9 cellular contexts compared by ENCODE assay signal in genomic region chr15:73704869-73705645, GRCh38. TPM values are rescaled to one million over a fixed set of nuclear protein-coding genes. Genes with fewer than 3 reads are reported as not detected.
DNase-seq lines count a peak whose midpoint lies in the region; ATAC-seq, FAIRE-seq and TF ChIP-seq lines count a peak whose summit lies in the region.
"Had no signal": no experiment of that assay in that cellular context is flagged by ENCODE, and none has a peak within 500 bp of the region (broad histone marks: within the 10 kb centered on the region; RNA-seq: fewer than 3 reads in every experiment).

No MANE protein-coding gene starts in this region.

- H3K27me3 ChIP-seq in bronchial epithelial cell (ENCODE audit: control insufficient read depth, insufficient read depth, low read length) = no peaks in the 10 kb centered on the region
- no peaks in the 10 kb centered on the region for H3K27me3 ChIP-seq in HepG2 (ENCODE audit: control insufficient read depth in 1 of 2, insufficient read depth in 2 of 2, low read length in 2 of 2)
- H3K27me3 ChIP-seq: BLaER1 treated with 17β-estradiol and CSF1 and Interleukin-3, amounts not matched to agents 10 nM and 100 nM had no signal

- H3K36me3 ChIP-seq in bronchial epithelial cell (ENCODE audit: control insufficient read depth, insufficient read depth, low read length) (peaks cover 4% of the 10 kb centered on the region), HepG2 (replicated peaks in 1 of 2; ENCODE audit: control insufficient read depth in 1 of 2, insufficient read depth in 2 of 2, low read length in 2 of 2) (peaks cover 9 to 40% of the 10 kb centered on the region in 2 experiments; a peak in 4 of 5 replicates)

- no peak overlapping the region for H3K4me3 ChIP-seq in WI38 (ENCODE audit: low read depth, low read length)
- H3K4me3 ChIP-seq in bronchial epithelial cell (ENCODE audit: low read depth, low read length) = no peak overlapping the region
- H3K4me3 ChIP-seq in HepG2 (replicated peaks in 1 of 3; ENCODE audit: insufficient read depth in 1 of 3, low read depth in 2 of 3, low read length in 3 of 3) = no peak overlapping the region
- H3K4me3 ChIP-seq: BLaER1 treated with 17β-estradiol and CSF1 and Interleukin-3, amounts not matched to agents 10 nM and 100 nM had no signal

- H3K9me3 ChIP-seq in HepG2 (ENCODE audit: low read length) = no peaks in the 10 kb centered on the region
- H3K9me3 ChIP-seq: BLaER1 treated with 17β-estradiol and CSF1 and Interleukin-3, amounts not matched to agents 10 nM and 100 nM had no signal

- FAIRE-seq in bronchial epithelial cell (lab: Jason Lieb, UNC) (peak; percentile 72), HepG2 (lab: Jason Lieb, UNC) (peak; percentile 15)

- POLR2A ChIA-PET in HepG2 (lab: Yijun Ruan, JAX) = no interaction called here

- ATAC-seq in HepG2 (peak; percentile 79), HG03469 (IDR thresholded peaks at IDR 0.05; ENCODE audit: unreplicated experiment) (no peak)

- H4K20me1 ChIP-seq in HepG2 (ENCODE audit: insufficient read depth, low read length) = peaks cover 8% of the 10 kb centered on the region; the same call in 1 of the 2 replicates

- TF ChIP-seq POLR2A in HepG2 (IDR thresholded peaks at IDR 0.05; ENCODE audit: insufficient read depth in 1 of 2, low read depth in 2 of 2, low read length in 2 of 2) = no peak

- no peak overlapping the region for H2AFZ ChIP-seq in HepG2 (ENCODE audit: low read length)

- CTCF ChIA-PET in HepG2 (lab: Yijun Ruan, JAX; ENCODE audit: low intra/inter-chr PET ratio, low total read pairs) = interaction anchor here (1.3 to 2.3 kb wide), 2 partner anchors 28 to 68 kb away, joined by 4 to 8 read pairs; no protein-coding TSS in a partner anchor

- H3K4me1 ChIP-seq in HepG2 (ENCODE audit: insufficient read depth, low read length) = peaks cover 4% of the 10 kb centered on the region

- intact Hi-C loops in HepG2 (cut with micrococcal nuclease; ENCODE audit: unreplicated experiment) = loop anchor here (1.0 to 5.0 kb wide), 2 partner anchors 28 to 68 kb away; no protein-coding TSS in a partner anchor

- H3K27ac ChIP-seq in HepG2 (ENCODE audit: extremely low read length, insufficient read depth, low read length) = no peak overlapping the region
- H3K27ac ChIP-seq: BLaER1 treated with 17β-estradiol and CSF1 and Interleukin-3, amounts not matched to agents 10 nM and 100 nM had no signal

- TF ChIP-seq CTCF in WI38 (IDR thresholded peaks at IDR 0.05; ENCODE audit: low read depth, low read length) (peak; percentile 63), bronchial epithelial cell (IDR thresholded peaks at IDR 0.05; ENCODE audit: insufficient read depth, low read length, severe bottlenecking) (peak; percentile 92), HepG2 (CRISPR knock-in tag; IDR thresholded peaks at IDR 0.05) (peak; percentile 88)

- H3K79me2 ChIP-seq in HepG2 (ENCODE audit: insufficient read depth, low read length) = no peaks in the 10 kb centered on the region

- TF ChIP-seq RAD21 in HepG2 (CRISPR knock-in tag; IDR thresholded peaks at IDR 0.05) = peak; percentile 75; the same call in 1 of the 2 replicates

- DNase-seq in NCI-H187 (lab: John Stamatoyannopoulos, UW) (peak; percentile 11 to 23), NCI-H187 treated with DMSO at 0.1 percent for 48 hours (lab: John Stamatoyannopoulos, UW) (no peak), NCI-H1092 treated with DMSO at 0.1 percent for 48 hours (lab: John Stamatoyannopoulos, UW) (peak; percentile 5), bronchial epithelial cell (ENCODE audit: low read depth) (peak; percentile 50), HepG2 (ENCODE audit: low spot score) (peak; percentile 47)
- DNase-seq in stimulated activated CD8-positive, alpha-beta memory T cell treated with anti-CD3 and anti-CD28 coated beads, Interleukin-15, amount 100 ng/mL, for 4 hours (ENCODE audit: low read depth in 2 of 2) = peak; percentile 11

- in situ Hi-C loops in HepG2 (cut with HindIII; ENCODE audit: extremely low pct_ligation_motif_present, low pct_unique_long_range_greater_than_20kb) = loop anchor here (10.0 kb wide), 1 partner anchor 400 kb away; no protein-coding TSS in a partner anchor

- no peak overlapping the region for H3K9ac ChIP-seq in HepG2 (ENCODE audit: insufficient read depth, low read depth, low read length)
- H3K9ac ChIP-seq: BLaER1 treated with 17β-estradiol and CSF1 and Interleukin-3, amounts not matched to agents 10 nM and 100 nM had no signal

- TF ChIP-seq EP300 in HepG2 (IDR thresholded peaks at IDR 0.05; ENCODE audit: low read depth in 2 of 2, low read length in 2 of 2) (no peak), HepG2 (CRISPR knock-in tag; IDR thresholded peaks at IDR 0.05; ENCODE audit: borderline replicate concordance) (no peak)

- H3K4me2 ChIP-seq in HepG2 (ENCODE audit: low read depth, low read length) = no peak overlapping the region
- H3K4me2 ChIP-seq: BLaER1 treated with 17β-estradiol and CSF1 and Interleukin-3, amounts not matched to agents 10 nM and 100 nM had no signal

- 74% methylated on average over 11 of the region's 13 CpGs for WGBS in HepG2 (ENCODE audit: low lambda C conversion rate)

- BruUV-seq in HepG2 (replicated peaks; lab: Mats Ljungman, UMichigan) = no TSS peak

RNA-seq across cellular contexts. Expression of gene CD276, which starts 20.9 kb away (rescaled TPM):
- total RNA-seq in bronchial epithelial cell = 14.5 and 21.9 TPM in 2 replicates
- total RNA-seq in HepG2 (2016; rRNA removed; fragmentation: Illumina TruSeq; extraction: Trizol) = 32.4 and 55.2 TPM in 2 replicates
- 16.9 and 18.3 TPM in 2 replicates for total RNA-seq in HepG2 (2016; cell fraction: cytosol; rRNA removed; fragmentation: Illumina TruSeq; extraction: Trizol; ENCODE audit: low read depth)
- 24.4 and 61.0 TPM in 2 replicates for total RNA-seq in HepG2 (2016; cell fraction: insoluble cytoplasmic fraction; rRNA removed; fragmentation: Illumina TruSeq; extraction: Trizol)
- 46.3 and 47.7 TPM in 2 replicates for total RNA-seq in HepG2 (2016; cell fraction: membrane; rRNA removed; fragmentation: Illumina TruSeq; extraction: Trizol)
- 42.6 and 54.3 TPM in 2 replicates for total RNA-seq in HepG2 (2016; cell fraction: nucleus; rRNA removed; fragmentation: Illumina TruSeq; extraction: Trizol)
- 24.6 and 28.0 TPM in 2 replicates for polyA plus RNA-seq in HepG2 (2011; rRNA removed)
- 15.5 and 19.6 TPM in 2 replicates for polyA plus RNA-seq in HepG2 (2011; cell fraction: cytosol; rRNA removed)
- polyA plus RNA-seq in HepG2 (2011; cell fraction: nucleus; rRNA removed) = 50.4 and 51.5 TPM in 2 replicates
- 33.8 and 47.0 TPM in 2 replicates for polyA plus RNA-seq in HepG2 (2012)
- polyA plus RNA-seq in HepG2 (2016; cell fraction: cytosol; fragmentation: Illumina TruSeq; extraction: Trizol; ENCODE audit: low read depth) = 17.0 and 19.2 TPM in 2 replicates
- polyA plus RNA-seq in HepG2 (2016; cell fraction: insoluble cytoplasmic fraction; fragmentation: Illumina TruSeq; extraction: Trizol; ENCODE audit: low read depth) = 38.5 and 39.5 TPM in 2 replicates
- polyA plus RNA-seq in HepG2 (2016; cell fraction: membrane; fragmentation: Illumina TruSeq; extraction: Trizol; ENCODE audit: low read depth) = 40.0 and 45.8 TPM in 2 replicates
- polyA plus RNA-seq in HepG2 (2016; cell fraction: nucleus; fragmentation: Illumina TruSeq; extraction: Trizol; ENCODE audit: insufficient read depth, low read depth) = 118 and 128 TPM in 2 replicates
- polyA minus RNA-seq in HepG2 (2011; rRNA and poly(A)+ RNA removed; ENCODE audit: low replicate concordance) = 41.0 and 52.9 TPM in 2 replicates
- 26.4 and 27.7 TPM in 2 replicates for polyA minus RNA-seq in HepG2 (2011; cell fraction: cytosol; rRNA and poly(A)+ RNA removed)
- 17.9 TPM in 2 replicates for polyA minus RNA-seq in HepG2 (2011; cell fraction: nucleus; rRNA and poly(A)+ RNA removed)

RNA-seq across cellular contexts. Expression of gene INSYN1, which starts 48.1 kb away (rescaled TPM):
- total RNA-seq in bronchial epithelial cell = under 0.01 and 1.2 TPM in 2 replicates
- not detected in 2 replicates for total RNA-seq in HepG2 (2016; rRNA removed; fragmentation: Illumina TruSeq; extraction: Trizol)
- total RNA-seq in HepG2 (2016; cell fraction: cytosol; rRNA removed; fragmentation: Illumina TruSeq; extraction: Trizol; ENCODE audit: low read depth) = not detected in 2 replicates
- not detected in 2 replicates for total RNA-seq in HepG2 (2016; cell fraction: insoluble cytoplasmic fraction; rRNA removed; fragmentation: Illumina TruSeq; extraction: Trizol)
- total RNA-seq in HepG2 (2016; cell fraction: membrane; rRNA removed; fragmentation: Illumina TruSeq; extraction: Trizol) = not detected in 2 replicates
- not detected in 2 replicates for total RNA-seq in HepG2 (2016; cell fraction: nucleus; rRNA removed; fragmentation: Illumina TruSeq; extraction: Trizol)
- polyA plus RNA-seq in HepG2 (2011; rRNA removed) = not detected in 2 replicates
- polyA plus RNA-seq in HepG2 (2011; cell fraction: cytosol; rRNA removed) = not detected in 2 replicates
- polyA plus RNA-seq in HepG2 (2011; cell fraction: nucleus; rRNA removed) = not detected in 2 replicates
- not detected in 2 replicates for polyA plus RNA-seq in HepG2 (2012)
- polyA plus RNA-seq in HepG2 (2016; cell fraction: cytosol; fragmentation: Illumina TruSeq; extraction: Trizol; ENCODE audit: low read depth) = not detected in 2 replicates
- polyA plus RNA-seq in HepG2 (2016; cell fraction: insoluble cytoplasmic fraction; fragmentation: Illumina TruSeq; extraction: Trizol; ENCODE audit: low read depth) = not detected in 2 replicates
- polyA plus RNA-seq in HepG2 (2016; cell fraction: membrane; fragmentation: Illumina TruSeq; extraction: Trizol; ENCODE audit: low read depth) = not detected in 2 replicates
- not detected in 2 replicates for polyA plus RNA-seq in HepG2 (2016; cell fraction: nucleus; fragmentation: Illumina TruSeq; extraction: Trizol; ENCODE audit: insufficient read depth, low read depth)
- polyA minus RNA-seq in HepG2 (2011; rRNA and poly(A)+ RNA removed; ENCODE audit: low replicate concordance) = not detected in 2 replicates
- not detected in 2 replicates for polyA minus RNA-seq in HepG2 (2011; cell fraction: cytosol; rRNA and poly(A)+ RNA removed)
- not detected in 2 replicates for polyA minus RNA-seq in HepG2 (2011; cell fraction: nucleus; rRNA and poly(A)+ RNA removed)
